In genomic region chr3:182414586-182414985, GRCh38 we compare ENCODE assay signal across 24 cellular contexts.
"Had no signal": no experiment of that assay in that cellular context is flagged by ENCODE, and none has a peak within 500 bp of the region (broad histone marks: within the 10 kb centered on the region; RNA-seq: fewer than 3 reads in every experiment).

No MANE protein-coding gene starts in this region.

- H3K4me3 ChIP-seq: ascending aorta, breast epithelium, esophagus squamous epithelium, hepatocyte, left ventricle myocardium inferior, mucosa of descending colon, right atrium auricular region, transverse colon had no signal

- ATAC-seq: activated CD8-positive, alpha-beta memory T cell treated with anti-CD3 and anti-CD28 coated beads, Interleukin-2, amount 10 ng/mL, durations not matched to agents 7 days and 5 days; mucosa of descending colon; naive thymus-derived CD8-positive, alpha-beta T cell had no signal

- H3K27me3 ChIP-seq: ascending aorta, breast epithelium, esophagus squamous epithelium, hepatocyte, right atrium auricular region, transverse colon had no signal

- H2AFZ ChIP-seq: hepatocyte had no signal

- H3K4me1 Mint-ChIP-seq: activated CD8-positive, alpha-beta memory T cell treated with anti-CD3 and anti-CD28 coated beads, Interleukin-2, amount 10 ng/mL, durations not matched to agents 7 days and 5 days; activated naive CD4-positive, alpha-beta T cell treated with anti-CD3 and anti-CD28 coated beads, Interleukin-2, amount 10 ng/mL, durations not matched to agents 7 days and 5 days; memory B cell; naive thymus-derived CD8-positive, alpha-beta T cell had no signal

- H3K4me3 Mint-ChIP-seq: activated CD8-positive, alpha-beta memory T cell treated with anti-CD3 and anti-CD28 coated beads, Interleukin-2, amount 10 ng/mL, durations not matched to agents 7 days and 5 days; activated naive CD4-positive, alpha-beta T cell treated with anti-CD3 and anti-CD28 coated beads, Interleukin-2, amount 10 ng/mL, durations not matched to agents 7 days and 5 days; activated T-cell treated with anti-CD3 and anti-CD28 coated beads, Interleukin-2, amount 50 U/mL, for 24 hours; memory B cell; naive thymus-derived CD8-positive, alpha-beta T cell had no signal

- H3K4me1 ChIP-seq: ascending aorta, breast epithelium, left ventricle myocardium inferior, right atrium auricular region, transverse colon had no signal

- H3K27ac ChIP-seq: ascending aorta, breast epithelium, esophagus squamous epithelium, hepatocyte, left ventricle myocardium inferior, right atrium auricular region, transverse colon, WERI-Rb-1 had no signal

- H3K36me3 ChIP-seq: ascending aorta, breast epithelium, esophagus squamous epithelium, left ventricle myocardium inferior, right atrium auricular region, transverse colon, WERI-Rb-1 had no signal

- H3K27me3 Mint-ChIP-seq: activated CD8-positive, alpha-beta memory T cell treated with anti-CD3 and anti-CD28 coated beads, Interleukin-2, amount 10 ng/mL, durations not matched to agents 7 days and 5 days; activated naive CD4-positive, alpha-beta T cell treated with anti-CD3 and anti-CD28 coated beads, Interleukin-2, amount 10 ng/mL, durations not matched to agents 7 days and 5 days; activated T-cell treated with anti-CD3 and anti-CD28 coated beads, Interleukin-2, amount 50 U/mL, for 24 hours had no signal

- H3K9me3 Mint-ChIP-seq: activated naive CD4-positive, alpha-beta T cell treated with anti-CD3 and anti-CD28 coated beads, Interleukin-2, amount 10 ng/mL, durations not matched to agents 7 days and 5 days; activated T-cell treated with anti-CD3 and anti-CD28 coated beads, Interleukin-2, amount 50 U/mL, for 24 hours; naive thymus-derived CD8-positive, alpha-beta T cell had no signal

- H3K79me2 ChIP-seq: hepatocyte had no signal

- H3K4me2 ChIP-seq: hepatocyte had no signal

- H3K9me3 ChIP-seq: ascending aorta, breast epithelium, esophagus squamous epithelium, left ventricle myocardium inferior, mucosa of descending colon, right atrium auricular region, transverse colon had no signal

- H3K36me3 Mint-ChIP-seq: activated CD8-positive, alpha-beta memory T cell treated with anti-CD3 and anti-CD28 coated beads, Interleukin-2, amount 10 ng/mL, durations not matched to agents 7 days and 5 days; activated naive CD4-positive, alpha-beta T cell treated with anti-CD3 and anti-CD28 coated beads, Interleukin-2, amount 10 ng/mL, durations not matched to agents 7 days and 5 days; memory B cell; naive thymus-derived CD8-positive, alpha-beta T cell had no signal

- DNase-seq: activated CD4-positive, alpha-beta T cell treated with anti-CD3 and anti-CD28 coated beads, Interleukin-2, amount 50 U/mL, for 48 hours; activated CD8-positive, alpha-beta memory T cell treated with anti-CD3 and anti-CD28 coated beads, Interleukin-2, amount 10 ng/mL, durations not matched to agents 7 days and 5 days; activated naive CD4-positive, alpha-beta T cell treated with anti-CD3 and anti-CD28 coated beads, Interleukin-2, amount 10 ng/mL, durations not matched to agents 7 days and 5 days; activated T-cell treated with anti-CD3 and anti-CD28 coated beads, Interleukin-2, amount 50 U/mL, for 24 hours; cerebellar nuclear complex; effector CD8-positive, alpha-beta T cell; esophagus squamous epithelium; left ventricle myocardium inferior; mucosa of descending colon; naive thymus-derived CD8-positive, alpha-beta T cell; nucleus accumbens; small intestine; stimulated activated CD4-positive, alpha-beta T cell treated with anti-CD3 and anti-CD28 coated beads, Interleukin-4, amount 100 ng/mL, for 4 hours; stimulated activated CD8-positive, alpha-beta memory T cell treated with anti-CD3 and anti-CD28 coated beads, Interleukin-4, amount 100 ng/mL, for 48 hours; stimulated activated naive CD4-positive, alpha-beta T cell treated with Interleukin-2 at 50 U/mL for 16 hours; substantia nigra; transverse colon; WERI-Rb-1 had no signal

- H3K27ac Mint-ChIP-seq: activated CD8-positive, alpha-beta memory T cell treated with anti-CD3 and anti-CD28 coated beads, Interleukin-2, amount 10 ng/mL, durations not matched to agents 7 days and 5 days; activated naive CD4-positive, alpha-beta T cell treated with anti-CD3 and anti-CD28 coated beads, Interleukin-2, amount 10 ng/mL, durations not matched to agents 7 days and 5 days; activated T-cell treated with anti-CD3 and anti-CD28 coated beads, Interleukin-2, amount 50 U/mL, for 24 hours; memory B cell; naive thymus-derived CD8-positive, alpha-beta T cell; progenitor cell of endocrine pancreas had no signal
